ENCODE assay signal across 8 cellular contexts in genomic region chr22:21567456-21568206, GRCh38. TPM values are rescaled to one million over a fixed set of nuclear protein-coding genes. Genes with fewer than 3 reads are reported as not detected.
DNase-seq lines count a peak whose midpoint lies in the region; ATAC-seq lines count a peak whose summit lies in the region.

Gene UBE2L3, plus strand, starts transcription at chr22:21567714. Its CDS starts 31 bp downstream, at chr22:21567745.

- H2BK12ac ChIP-seq in mesenchymal stem cell (ENCODE audit: low read length in 2 of 2): no peak within 1 kb of the TSS

- H3K79me1 ChIP-seq in mesenchymal stem cell (replicated peaks; ENCODE audit: low read length, poor library complexity, severe bottlenecking): no peaks in the 10 kb centered on the region

- H3K18ac ChIP-seq in mesenchymal stem cell (ENCODE audit: low read depth in 1 of 2, low read length in 2 of 2): peak within 1 kb of the TSS; percentile 92 to 99

- H2AK5ac ChIP-seq in mesenchymal stem cell (ENCODE audit: low read length, severe bottlenecking): peak within 1 kb of the TSS; percentile 67

- peak within 1 kb of the TSS; percentile 95 for H4K8ac ChIP-seq in mesenchymal stem cell (ENCODE audit: low read length)

- H2BK5ac ChIP-seq in mesenchymal stem cell (ENCODE audit: low read depth, low read length, poor library complexity, severe bottlenecking): peak within 1 kb of the TSS; percentile 95

- H3K23ac ChIP-seq in mesenchymal stem cell (ENCODE audit: low read length in 2 of 2): peak within 1 kb of the TSS; percentile 74 to 91

- peak within 1 kb of the TSS; percentile 78 for H2BK120ac ChIP-seq in mesenchymal stem cell (ENCODE audit: low read depth, low read length)

- H3K36me3 ChIP-seq in NT2/D1 (ENCODE audit: insufficient read depth, insufficient read length, low read length) (peaks cover 17% of the 10 kb centered on the region), endocrine pancreas (ENCODE audit: control insufficient read depth, insufficient read depth, low read length) (no peaks in the 10 kb centered on the region), mesenchymal stem cell (ENCODE audit: control insufficient read depth in 1 of 2, insufficient read depth in 2 of 2, low read depth in 1 of 2, low read length in 2 of 2) (peaks cover 0 to 15% of the 10 kb centered on the region in 2 experiments)

- peak within 1 kb of the TSS; percentile 55 for H2BK15ac ChIP-seq in mesenchymal stem cell (ENCODE audit: low read depth, poor library complexity, severe bottlenecking)

- H3K4ac ChIP-seq in mesenchymal stem cell (ENCODE audit: low read depth in 1 of 2, low read length in 2 of 2): peak within 1 kb of the TSS; percentile 98

- peak within 1 kb of the TSS; percentile 47 for H2AFZ ChIP-seq in mesenchymal stem cell (ENCODE audit: low read depth, low read length)

- under 1% methylated on average over 72 of the region's 77 CpGs for WGBS in mesenchymal stem cell

- H3K4me2 ChIP-seq in mesenchymal stem cell (ENCODE audit: low read length, poor library complexity, severe bottlenecking): peak within 1 kb of the TSS; percentile 85

- H3K9ac ChIP-seq in NT2/D1 (ENCODE audit: insufficient read length, low read depth) (peak within 1 kb of the TSS; percentile 97), endocrine pancreas (ENCODE audit: control insufficient read depth, insufficient read depth, low read length) (peak within 1 kb of the TSS; percentile 95), mesenchymal stem cell (ENCODE audit: low read length) (peak within 1 kb of the TSS; percentile 100)

- H3K4me3 ChIP-seq in NT2/D1 (ENCODE audit: insufficient read length, low read depth): peak within 1 kb of the TSS; percentile 87
- peak within 1 kb of the TSS; percentile 69 for H3K4me3 ChIP-seq in endocrine pancreas (ENCODE audit: control insufficient read depth, insufficient read depth, low read length)
- H3K4me3 ChIP-seq in mesenchymal stem cell (ENCODE audit: insufficient read depth in 1 of 2, low read depth in 1 of 2, low read length in 2 of 2): peak within 1 kb of the TSS; percentile 93 to 96

- peak within 1 kb of the TSS in 1 of 2 experiments; percentile 98 for H3K14ac ChIP-seq in mesenchymal stem cell (ENCODE audit: low read length in 2 of 2)

- H3K27ac ChIP-seq in mesenchymal stem cell (ENCODE audit: low read length, poor library complexity, severe bottlenecking): peak within 1 kb of the TSS; percentile 83

- peak within 1 kb of the TSS; percentile 77 for H4K91ac ChIP-seq in mesenchymal stem cell (ENCODE audit: low read length)

- DNase-seq in NT2/D1 (ENCODE audit: low read depth, low spot score): peak; percentile 57
- peak; percentile 50 for DNase-seq in activated CD8-positive, alpha-beta memory T cell treated with anti-CD3 and anti-CD28 coated beads, Interleukin-2, amount 50 U/mL, for 1 hour (ENCODE audit: extremely low read depth)
- DNase-seq in mesenchymal stem cell: peak; percentile 88
- peak; percentile 70 for DNase-seq in stimulated activated CD8-positive, alpha-beta memory T cell treated with anti-CD3 and anti-CD28 coated beads, Interleukin-12 subunit alpha, Interleukin-12 subunit beta, amount 100 ng/mL, for 1 hour (ENCODE audit: low read depth)

- H3K27me3 ChIP-seq in NT2/D1 (ENCODE audit: insufficient read depth, insufficient read length): no peaks in the 10 kb centered on the region
- no peaks in the 10 kb centered on the region for H3K27me3 ChIP-seq in endocrine pancreas (ENCODE audit: control insufficient read depth, insufficient read depth, low read length)
- H3K27me3 ChIP-seq in mesenchymal stem cell (ENCODE audit: control insufficient read depth in 1 of 2, insufficient read depth in 1 of 2, low read length in 2 of 2): no peaks in the 10 kb centered on the region

- H3K9me3 ChIP-seq in NT2/D1 (ENCODE audit: insufficient read depth, low read length) (no peaks in the 10 kb centered on the region), endocrine pancreas (ENCODE audit: control insufficient read depth, low read length) (no peaks in the 10 kb centered on the region), mesenchymal stem cell (ENCODE audit: control insufficient read depth, low read length) (no peaks in the 10 kb centered on the region)

- ATAC-seq in GM18502 (IDR thresholded peaks at IDR 0.05; ENCODE audit: poor library complexity, unreplicated experiment) (peak; percentile 64), HG03432 (IDR thresholded peaks at IDR 0.05; ENCODE audit: unreplicated experiment) (peak; percentile 80), GM18861 (IDR thresholded peaks at IDR 0.05; ENCODE audit: unreplicated experiment) (no peak)

- peaks cover 11% of the 10 kb centered on the region for H3K4me1 ChIP-seq in NT2/D1 (ENCODE audit: insufficient read depth, insufficient read length)
- no peaks in the 10 kb centered on the region for H3K4me1 ChIP-seq in endocrine pancreas (ENCODE audit: control insufficient read depth, insufficient read depth, low read length)
- H3K4me1 ChIP-seq in mesenchymal stem cell (ENCODE audit: control insufficient read depth, insufficient read depth, low read depth, low read length): peaks cover 11% of the 10 kb centered on the region

RNA-seq across cellular contexts. Expression of gene UBE2L3, which starts in this region (rescaled TPM):
- 121 TPM for polyA plus RNA-seq in mesenchymal stem cell (2013, experiment 1 of 2)
- 121 TPM for polyA plus RNA-seq in mesenchymal stem cell (2013, experiment 2 of 2)
